In the genomic region with DNA sequence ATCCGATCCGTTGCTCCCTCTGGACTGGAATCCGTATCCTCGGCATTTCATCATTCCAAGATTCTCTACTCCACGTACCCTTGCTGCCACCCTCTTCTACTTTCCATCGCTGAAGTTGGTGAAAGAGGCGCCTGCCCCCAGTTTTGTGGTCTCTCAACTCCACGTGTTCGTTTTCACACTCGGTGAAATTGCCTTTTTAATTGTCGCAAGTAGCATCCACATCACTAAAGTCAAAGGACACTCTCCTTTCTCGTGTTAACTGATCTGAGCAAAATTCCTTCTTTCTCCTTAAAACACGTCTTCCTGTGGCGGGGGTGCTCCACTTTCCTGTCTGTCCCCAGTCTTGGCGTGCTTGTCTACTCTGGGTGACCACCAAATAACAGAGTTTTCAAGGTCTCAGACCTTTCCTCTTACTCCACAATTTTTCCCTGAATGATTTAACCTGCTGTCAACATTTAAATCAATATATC, we compare ENCODE assay signal across 8 cellular contexts. TPM values are rescaled to one million over a fixed set of nuclear protein-coding genes. Genes with fewer than 3 reads are reported as not detected.
A peak's percentile ranks its signal among the peaks of the same experiment; 100 is the strongest.
DNase-seq lines count a peak whose midpoint lies in the region; ATAC-seq and TF ChIP-seq lines count a peak whose summit lies in the region.

No MANE protein-coding gene starts in this region.

- TF ChIP-seq POLR2A in heart left ventricle (IDR thresholded peaks at IDR 0.05) (no peak), vagina (IDR thresholded peaks at IDR 0.05) (no peak)

- H3K9me3 ChIP-seq in heart left ventricle = peaks cover 0 to 3% (median 0%) of the 10 kb centered on the region in 12 donors
- H3K9me3 ChIP-seq in mononuclear cell (ENCODE audit: low read depth, low read length) = no peaks in the 10 kb centered on the region
- no peaks in the 10 kb centered on the region for H3K9me3 ChIP-seq in vagina

- H3K36me3 ChIP-seq in heart left ventricle = no peaks in the 10 kb centered on the region
- no peaks in the 10 kb centered on the region for H3K36me3 ChIP-seq in vagina

- ATAC-seq in heart left ventricle (no peak), Right ventricle myocardium inferior (no peak), HG03108 (IDR thresholded peaks at IDR 0.05; ENCODE audit: unreplicated experiment) (no peak), GM18861 (IDR thresholded peaks at IDR 0.05; ENCODE audit: unreplicated experiment) (no peak)

- H3K27ac ChIP-seq in heart left ventricle = peak overlapping the region in 2 of 12 donors; percentile 87 to 88
- H3K27ac ChIP-seq in vagina = peak overlapping the region; percentile 89

- peaks cover 0 to 20% (median 12%) of the 10 kb centered on the region in 12 donors for H3K4me1 ChIP-seq in heart left ventricle
- H3K4me1 ChIP-seq in mononuclear cell (ENCODE audit: insufficient read depth, low read length) = peaks cover 25% of the 10 kb centered on the region
- H3K4me1 ChIP-seq in vagina = peaks cover 28% of the 10 kb centered on the region

- TF ChIP-seq CTCF in heart left ventricle (IDR thresholded peaks at IDR 0.05) (no peak), astrocyte of the spinal cord (IDR thresholded peaks at IDR 0.05; ENCODE audit: low read depth, low read length) (no peak), vagina (IDR thresholded peaks at IDR 0.05) (no peak)

- intact Hi-C loops in heart left ventricle (cut with DNase I) (loop anchor here in 1 of 10 donors (10.0 kb wide), 2 partner anchors 1021 to 1171 kb away; a partner anchor contains a TSS), Right ventricle myocardium inferior (cut with DNase I) (no loop called here), vagina (cut with DNase I) (loop anchor here (10.0 kb wide), 1 partner anchor 701 kb away; a partner anchor contains a TSS)

- 13 to 19% (median 16%) methylated on average over 15 of the region's 15 CpGs for WGBS in heart left ventricle, 4 donors

- H3K4me3 ChIP-seq in heart left ventricle (peak overlapping the region; percentile 43 to 96 (median 78)), astrocyte of the spinal cord (ENCODE audit: low read depth, low read length) (peak overlapping the region; percentile 70), mononuclear cell (ENCODE audit: low read length) (peak overlapping the region; percentile 76), vagina (peak overlapping the region; percentile 68 to 97)

- DNase-seq in heart left ventricle = no peak
- DNase-seq in Right ventricle myocardium inferior (ENCODE audit: missing footprints) = no peak
- DNase-seq in astrocyte of the spinal cord (ENCODE audit: low read depth, low spot score) = no peak
- DNase-seq in vagina (ENCODE audit: extremely low spot score in 2 of 2) = peak in 1 of 2 donors; percentile 76
- no peak for DNase-seq in NCI-H446 (lab: John Stamatoyannopoulos, UW)

- in situ Hi-C loops in astrocyte of the spinal cord (cut with HindIII; ENCODE audit: low sequenced_read_pairs) = no loop called here

- H3K27me3 ChIP-seq in heart left ventricle (no peaks in the 10 kb centered on the region), mononuclear cell (ENCODE audit: insufficient read depth, low read length) (peaks cover 7% of the 10 kb centered on the region), vagina (no peaks in the 10 kb centered on the region)

RNA-seq across cellular contexts. Expression of a gene that starts 1.1 kb away (rescaled TPM):
- 10 to 100 TPM in 1 of 9 donors, 1 to 10 TPM in 8; 3.6 to 10.3 (median 6.4) TPM for total RNA-seq in heart left ventricle
- 1 to 10 TPM; 2.4 to 3.8 TPM for polyA plus RNA-seq in heart left ventricle
- 9.9 TPM for total RNA-seq in Right ventricle myocardium inferior
- 9.2 TPM for total RNA-seq in mononuclear cell
- 25.8 TPM for total RNA-seq in vagina
